In genomic region chr5:56298329-56298962, GRCh38 we compare ENCODE assay signal across 21 cellular contexts.
"Had no signal": no experiment of that assay in that cellular context is flagged by ENCODE, and none has a peak within 500 bp of the region (broad histone marks: within the 10 kb centered on the region; RNA-seq: fewer than 3 reads in every experiment).

No MANE protein-coding gene starts in this region.

- DNase-seq: activated CD4-positive, alpha-beta T cell treated with anti-CD3 and anti-CD28 coated beads, Interleukin-2, amount 10 ng/mL, durations not matched to agents 7 days and 5 days; activated CD4-positive, CD25-positive, alpha-beta regulatory T cell treated with anti-CD3 and anti-CD28 coated beads, Interleukin-2, amount 50 U/mL, for 72 hours; activated naive CD4-positive, alpha-beta T cell; activated T-cell treated with anti-CD3 and anti-CD28 coated beads, Interleukin-2, amount 50 U/mL, for 1 hour; colonic mucosa; dorsolateral prefrontal cortex; effector memory CD8-positive, alpha-beta T cell; gastrocnemius medialis; head of caudate nucleus; left lung; mucosa of descending colon; nephron progenitor cell; spleen; stimulated activated CD4-positive, alpha-beta T cell treated with anti-CD3 and anti-CD28 coated beads, Interleukin-4, amount 100 ng/mL, for 1 hour; stimulated activated naive CD4-positive, alpha-beta T cell treated with Interleukin-2 at 50 U/mL for 16 hours; T-helper 1 cell had no signal

- H3K4me3 ChIP-seq: breast epithelium, colonic mucosa, dorsolateral prefrontal cortex, gastrocnemius medialis, left lung, mucosa of descending colon, spleen, upper lobe of left lung had no signal

- H3K36me3 ChIP-seq: breast epithelium, colonic mucosa, gastrocnemius medialis, left lung, spleen, upper lobe of left lung, WERI-Rb-1 had no signal

- H3K4me1 ChIP-seq: colonic mucosa, gastrocnemius medialis, left lung, spleen, upper lobe of left lung had no signal

- ATAC-seq: effector memory CD8-positive, alpha-beta T cell; esophagus mucosa; gastrocnemius medialis; left lung; mucosa of descending colon; SK-N-SH treated with all-trans-retinoic acid at 6 μM for 48 hours had no signal

- H3K27ac ChIP-seq: breast epithelium, colonic mucosa, dorsolateral prefrontal cortex, gastrocnemius medialis, left lung, upper lobe of left lung, WERI-Rb-1 had no signal

- H3K9me3 ChIP-seq: breast epithelium, colonic mucosa, gastrocnemius medialis, left lung, mucosa of descending colon, spleen, upper lobe of left lung had no signal

- H3K27me3 ChIP-seq: breast epithelium, colonic mucosa, dorsolateral prefrontal cortex, gastrocnemius medialis, left lung, spleen, upper lobe of left lung had no signal
